ENCODE assay signal across 7 cellular contexts in genomic region chr9:112793213-112793810, GRCh38. TPM values are rescaled to one million over a fixed set of nuclear protein-coding genes. Genes with fewer than 3 reads are reported as not detected.
A peak's percentile ranks its signal among the peaks of the same experiment; 100 is the strongest.
DNase-seq lines count a peak whose midpoint lies in the region; ATAC-seq and TF ChIP-seq lines count a peak whose summit lies in the region.

No MANE protein-coding gene starts in this region.

- DNase-seq in NCI-H460 (ENCODE audit: extremely low read depth, low read depth) (peak; percentile 57), dermis microvascular lymphatic vessel endothelial cell (ENCODE audit: low read depth in 2 of 2) (peak; percentile 42 to 66), medulla oblongata (ENCODE audit: extremely low spot score) (peak; percentile 81)
- DNase-seq in activated CD4-positive, alpha-beta T cell treated with anti-CD3 and anti-CD28 coated beads, Interleukin-2, amount 50 U/mL, for 1 hour: peak; percentile 81
- DNase-seq in stimulated activated CD8-positive, alpha-beta memory T cell treated with anti-CD3 and anti-CD28 coated beads, Interleukin-7, amount 100 ng/mL, for 1 hour (ENCODE audit: low read depth in 2 of 2): peak; percentile 70

- peak; percentile 96 for TF ChIP-seq CTCF in GM12874 (IDR thresholded peaks at IDR 0.05; ENCODE audit: insufficient read depth, low read depth, low read length)

- peak; percentile 81 for ATAC-seq in HG02798 (IDR thresholded peaks at IDR 0.05; ENCODE audit: poor library complexity, unreplicated experiment)

RNA-seq across cellular contexts. Expression of gene SNX30, which starts 42.8 kb away (rescaled TPM):
- total RNA-seq in NCI-H460 (2014; rRNA removed; shearing (Covaris generic)): 6.3 and 8.2 TPM in 2 replicates
- 6.4 and 7.1 TPM in 2 replicates for polyA plus RNA-seq in NCI-H460 (2014; cell fraction: nucleus; rRNA removed)
- 5.9 and 9.7 TPM in 2 replicates for total RNA-seq in dermis microvascular lymphatic vessel endothelial cell

Comparison
In these comparisons a context has a peak if more than half of its experiments do, and no peak if none do; other contexts are left out.
1. Peak in every context shown above with its lines: DNase-seq and ATAC-seq.